In genomic region chr19:39194832-39195542, GRCh38 we compare ENCODE assay signal across 1 cellular context.
TF ChIP-seq lines count a peak whose summit lies in the region.

No MANE protein-coding gene starts in this region.

TF ChIP-seq in SK-N-SH, 30 proteins besides CTCF, POLR2A, EP300 and RAD21:
- TF ChIP-seq USF1 (IDR thresholded peaks at IDR 0.05; ENCODE audit: borderline replicate concordance, low read depth) (no peak), MAX (IDR thresholded peaks at IDR 0.05; ENCODE audit: low read depth) (no peak), MXI1 (IDR thresholded peaks at IDR 0.05; ENCODE audit: low read depth, low read length) (peak; percentile 52; the same call in 1 of the 2 replicates), FOSL2 (IDR thresholded peaks at IDR 0.05; ENCODE audit: borderline replicate concordance, low read depth) (no peak), CHD2 (IDR thresholded peaks at IDR 0.05; ENCODE audit: low read length, partially characterized antibody) (peak; percentile 56), REST (IDR thresholded peaks at IDR 0.05; ENCODE audit: low read depth, low read length) (no peak), RXRA (IDR thresholded peaks at IDR 0.05; ENCODE audit: borderline replicate concordance, low read depth) (no peak), ELF1 (IDR thresholded peaks at IDR 0.05) (no peak), YY1 (IDR thresholded peaks at IDR 0.05; ENCODE audit: low read depth) (no peak), RCOR1 (IDR thresholded peaks at IDR 0.05; ENCODE audit: low read length) (peak; percentile 71), PBX3 (IDR thresholded peaks at IDR 0.05) (no peak), IRF3 (IDR thresholded peaks at IDR 0.05; ENCODE audit: low read depth, low read length) (no peak), RFX5 (IDR thresholded peaks at IDR 0.05; ENCODE audit: low read length) (no peak), GATA2 (CRISPR knock-in tag; IDR thresholded peaks at IDR 0.05) (peak; percentile 38; the same call in 1 of the 2 replicates), TCF12 (IDR thresholded peaks at IDR 0.05) (no peak), ZBTB33 (IDR thresholded peaks at IDR 0.05; ENCODE audit: borderline replicate concordance, low read depth) (no peak), MEF2A (IDR thresholded peaks at IDR 0.05; ENCODE audit: borderline replicate concordance, low read depth) (no peak), NFIC (IDR thresholded peaks at IDR 0.05; ENCODE audit: borderline replicate concordance) (no peak), EZH2phosphoT487 (IDR thresholded peaks at IDR 0.05; ENCODE audit: borderline replicate concordance, low read depth) (no peak), JUND (IDR thresholded peaks at IDR 0.05) (no peak), TAF1 (IDR thresholded peaks at IDR 0.05; ENCODE audit: borderline replicate concordance, low read depth, low read length) (no peak), SIN3A (IDR thresholded peaks at IDR 0.05; ENCODE audit: borderline replicate concordance, low read depth, low read length) (no peak), GABPA (IDR thresholded peaks at IDR 0.05; ENCODE audit: low read depth) (no peak), POLR2AphosphoS5 (IDR thresholded peaks at IDR 0.05; ENCODE audit: low read depth, low read length) (no peak), FOXM1 (IDR thresholded peaks at IDR 0.05; ENCODE audit: low read depth) (no peak), SMC3 (IDR thresholded peaks at IDR 0.05; ENCODE audit: low read depth, low read length) (no peak)
TF ChIP-seq in SK-N-SH: peak in this region for 4.
